Comparison of ENCODE assay signal across 16 cellular contexts in the genomic region with DNA sequence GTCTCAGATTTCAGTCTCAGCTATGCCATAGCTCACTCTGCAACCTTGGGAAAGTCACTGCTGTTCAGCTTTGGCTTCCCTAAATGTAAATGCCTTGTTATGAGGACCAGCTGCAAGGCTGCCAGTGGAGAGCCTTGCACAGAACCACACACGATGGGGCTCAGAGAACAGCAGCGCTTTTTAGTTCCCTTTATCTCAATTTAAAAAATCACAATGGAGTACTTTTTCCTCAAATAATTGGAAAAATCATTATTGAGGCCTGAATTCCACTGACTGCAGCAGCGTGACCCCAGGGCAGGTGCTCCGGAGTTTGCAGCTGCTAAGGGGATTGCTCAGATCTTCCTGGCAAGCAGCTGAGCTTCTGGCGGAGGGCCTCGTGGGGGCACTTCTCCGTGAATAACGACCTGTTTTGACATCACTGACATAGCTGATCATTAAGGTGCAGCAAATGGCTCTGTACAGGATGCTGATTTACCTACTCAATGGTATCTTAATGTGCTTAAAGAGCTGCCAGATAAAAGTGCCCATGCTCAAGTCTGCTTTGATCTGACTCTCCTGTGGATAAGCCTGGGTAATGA.
DNase-seq lines count a peak whose midpoint lies in the region; FAIRE-seq and TF ChIP-seq lines count a peak whose summit lies in the region.
"Had no signal": no experiment of that assay in that cellular context is flagged by ENCODE, and none has a peak within 500 bp of the region (broad histone marks: within the 10 kb centered on the region; RNA-seq: fewer than 3 reads in every experiment).

No MANE protein-coding gene starts in this region.

- DNase-seq in NCI-H1105 treated with DMSO at 0.1 percent for 48 hours (lab: John Stamatoyannopoulos, UW) (peak; percentile 98), NCI-H2171 treated with DMSO at 0.1 percent for 48 hours (lab: John Stamatoyannopoulos, UW) (peak; percentile 85), bronchial epithelial cell (ENCODE audit: low read depth) (no peak), ovary (peak; percentile 30 to 49 (median 38)), germinal center (ENCODE audit: low spot score) (no peak), hepatocyte (ENCODE audit: low spot score) (no peak), posterior vena cava (ENCODE audit: low spot score) (no peak)
- DNase-seq in stimulated activated CD4-positive, alpha-beta T cell treated with anti-CD3 and anti-CD28 coated beads, Interleukin-4, amount 100 ng/mL, for 24 hours = no peak
- DNase-seq: activated gamma-delta T cell treated with Interleukin-2 at 50 U/mL for 16 hours; DND-41; NCI-H2029 treated with DMSO at 0.1 percent for 48 hours; nucleus accumbens; OCI-M1; stimulated activated CD4-positive, alpha-beta T cell treated with anti-CD3 and anti-CD28 coated beads, Interleukin-15, amount 100 ng/mL, for 24 hours had no signal

- no peaks in the 10 kb centered on the region for H4K20me1 ChIP-seq in hepatocyte (ENCODE audit: insufficient read depth, poor library complexity, severe bottlenecking)

- no peak overlapping the region for H3K4me2 ChIP-seq in hepatocyte

- no peak for TF ChIP-seq POLR2A in ovary (IDR thresholded peaks at IDR 0.05)

- H3K79me2 ChIP-seq in hepatocyte = no peaks in the 10 kb centered on the region

- H3K27me3 ChIP-seq in bronchial epithelial cell (ENCODE audit: control insufficient read depth, insufficient read depth, low read length) (peaks cover 1% of the 10 kb centered on the region), ovary (no peaks in the 10 kb centered on the region), hepatocyte (no peaks in the 10 kb centered on the region)
- H3K27me3 ChIP-seq: body of pancreas, suprapubic skin had no signal

- H3K4me1 ChIP-seq in ovary (ENCODE audit: insufficient read depth) = peaks cover 8% of the 10 kb centered on the region
- H3K4me1 ChIP-seq in hepatocyte (ENCODE audit: insufficient read depth) = no peaks in the 10 kb centered on the region
- H3K4me1 ChIP-seq: body of pancreas, suprapubic skin had no signal

- H3K36me3 ChIP-seq in bronchial epithelial cell (ENCODE audit: control insufficient read depth, insufficient read depth, low read length) (no peaks in the 10 kb centered on the region), ovary (no peaks in the 10 kb centered on the region), hepatocyte (replicated peaks; ENCODE audit: insufficient read depth, low read depth) (no peaks in the 10 kb centered on the region)
- H3K36me3 ChIP-seq: suprapubic skin had no signal

- TF ChIP-seq CTCF in bronchial epithelial cell (IDR thresholded peaks at IDR 0.05; ENCODE audit: insufficient read depth, low read length, severe bottlenecking) = no peak
- no peak for TF ChIP-seq CTCF in ovary (IDR thresholded peaks at IDR 0.05)
- no peak for TF ChIP-seq CTCF in hepatocyte (IDR thresholded peaks at IDR 0.05; ENCODE audit: poor library complexity)

- WGBS in ovary, 3 donors = 12 to 28% (median 17%) methylated on average over 8 of the region's 8 CpGs
- 36% methylated on average over 8 of the region's 8 CpGs for WGBS in hepatocyte (ENCODE audit: low lambda C conversion rate, missing lambda C conversion rate)

- TF ChIP-seq EP300 in ovary (IDR thresholded peaks at IDR 0.05) = no peak

- H3K4me3 ChIP-seq in bronchial epithelial cell (ENCODE audit: low read depth, low read length) = no peak overlapping the region
- H3K4me3 ChIP-seq in ovary = no peak overlapping the region
- no peak overlapping the region for H3K4me3 ChIP-seq in hepatocyte
- H3K4me3 ChIP-seq: body of pancreas, suprapubic skin had no signal

- H3K27ac ChIP-seq in ovary = no peak overlapping the region
- no peak overlapping the region for H3K27ac ChIP-seq in hepatocyte
- H3K27ac ChIP-seq: body of pancreas, suprapubic skin had no signal

- no peaks in the 10 kb centered on the region for H3K9me3 ChIP-seq in ovary
- H3K9me3 ChIP-seq in hepatocyte (ENCODE audit: low read depth) = no peaks in the 10 kb centered on the region
- H3K9me3 ChIP-seq: body of pancreas, suprapubic skin had no signal

- intact Hi-C loops in ovary (cut with DNase I) = no loop called here
- intact Hi-C loops in posterior vena cava (cut with DNase I) = no loop called here

- H3K9me2 ChIP-seq in hepatocyte (replicated peaks; ENCODE audit: insufficient read depth) = no peaks in the 10 kb centered on the region

- H2AFZ ChIP-seq in hepatocyte = no peak overlapping the region

- peak; percentile 47 for FAIRE-seq in bronchial epithelial cell (lab: Jason Lieb, UNC)

Comparison
In these comparisons a context has a peak if more than half of its experiments do, and no peak if none do; other contexts are left out.
1. DNase-seq: peak in NCI-H1105 treated with DMSO at 0.1 percent for 48 hours (single experiment), NCI-H2171 treated with DMSO at 0.1 percent for 48 hours (single experiment) and ovary (5 of 5); none in bronchial epithelial cell (single experiment), germinal center (single experiment), stimulated activated CD4-positive, alpha-beta T cell treated with anti-CD3 and anti-CD28 coated beads, Interleukin-4, amount 100 ng/mL, for 24 hours (single experiment), hepatocyte (single experiment) and posterior vena cava (single experiment).